ENCODE assay signal across 19 cellular contexts in genomic region chr3:141306922-141307321, GRCh38.
DNase-seq lines count a peak whose midpoint lies in the region; ATAC-seq and TF ChIP-seq lines count a peak whose summit lies in the region.
"Had no signal": no experiment of that assay in that cellular context is flagged by ENCODE, and none has a peak within 500 bp of the region (broad histone marks: within the 10 kb centered on the region; RNA-seq: fewer than 3 reads in every experiment).

No MANE protein-coding gene starts in this region.

- CTCF ChIA-PET in activated CD8-positive, alpha-beta memory T cell treated with anti-CD3 and anti-CD28 coated beads, Interleukin-2, amount 10 ng/mL, durations not matched to agents 7 days and 5 days (lab: Charles Lee) = interaction anchor here (0.7 to 17.8 kb wide), 9 partner anchors 42 to 149 kb away, joined by 3 to 334 read pairs (median 3); partner anchors contain the start of gene PXYLP1

- no peaks in the 10 kb centered on the region for H3K27me3 Mint-ChIP-seq in activated CD8-positive, alpha-beta memory T cell treated with anti-CD3 and anti-CD28 coated beads, Interleukin-2, amount 10 ng/mL, durations not matched to agents 7 days and 5 days
- H3K27me3 Mint-ChIP-seq in activated T-helper 2 cell treated with anti-CD3 and anti-CD28 coated beads, Interferon-gamma antibody, Interleukin-2, Interleukin-4, amounts not matched to agents 10 μg/mL and 5 μg/mL and 100 μg/mL, durations not matched to agents 14 hours and 24 hours and 36 hours (ENCODE audit: low read depth) = no peaks in the 10 kb centered on the region

- H3K9me2 ChIP-seq in Loucy (replicated peaks; ENCODE audit: low read depth, low read length) = no peaks in the 10 kb centered on the region

- H3K4me2 ChIP-seq in Loucy (ENCODE audit: low read depth, low read length, poor library complexity, severe bottlenecking) = peak overlapping the region; percentile 44
- no peak overlapping the region for H3K4me2 ChIP-seq in osteoblast (ENCODE audit: insufficient read depth, low read length)
- H3K4me2 ChIP-seq: KMS-11 had no signal

- H3K4me1 Mint-ChIP-seq in activated CD8-positive, alpha-beta memory T cell treated with anti-CD3 and anti-CD28 coated beads, Interleukin-2, amount 10 ng/mL, durations not matched to agents 7 days and 5 days = peaks cover 39% of the 10 kb centered on the region
- H3K4me1 Mint-ChIP-seq in activated T-helper 2 cell treated with anti-CD3 and anti-CD28 coated beads, Interferon-gamma antibody, Interleukin-2, Interleukin-4, amounts not matched to agents 10 μg/mL and 5 μg/mL and 100 μg/mL, durations not matched to agents 14 hours and 24 hours and 36 hours (ENCODE audit: low read depth) = peaks cover 42% of the 10 kb centered on the region

- ATAC-seq in activated CD8-positive, alpha-beta memory T cell treated with anti-CD3 and anti-CD28 coated beads, Interleukin-2, amount 10 ng/mL, durations not matched to agents 7 days and 5 days = no peak
- no peak for ATAC-seq in HG03378 (IDR thresholded peaks at IDR 0.05; ENCODE audit: unreplicated experiment)

- H3K27ac Mint-ChIP-seq in activated CD8-positive, alpha-beta memory T cell treated with anti-CD3 and anti-CD28 coated beads, Interleukin-2, amount 10 ng/mL, durations not matched to agents 7 days and 5 days = peak overlapping the region; percentile 41
- H3K27ac Mint-ChIP-seq in activated T-helper 2 cell treated with anti-CD3 and anti-CD28 coated beads, Interferon-gamma antibody, Interleukin-2, Interleukin-4, amounts not matched to agents 10 μg/mL and 5 μg/mL and 100 μg/mL, durations not matched to agents 14 hours and 24 hours and 36 hours = peak overlapping the region; percentile 69
- H3K27ac Mint-ChIP-seq: endodermal cell, HFFc6, progenitor cell of endocrine pancreas had no signal

- peaks cover 31% of the 10 kb centered on the region for H3K4me1 ChIP-seq in Loucy (ENCODE audit: insufficient read depth, low read length, poor library complexity, severe bottlenecking)
- H3K4me1 ChIP-seq in osteoblast (ENCODE audit: insufficient read depth, low read length) = peaks cover 20% of the 10 kb centered on the region
- H3K4me1 ChIP-seq: Caco-2 had no signal

- peaks cover 8% of the 10 kb centered on the region for H3K79me2 ChIP-seq in Loucy (ENCODE audit: insufficient read depth, low read length)
- peaks cover 5% of the 10 kb centered on the region for H3K79me2 ChIP-seq in osteoblast (ENCODE audit: insufficient read depth, low read length)

- H2AFZ ChIP-seq in Loucy (ENCODE audit: low read length) = peak overlapping the region; percentile 56; the same call in 1 of the 2 replicates
- H2AFZ ChIP-seq in osteoblast (ENCODE audit: low read length) = no peak overlapping the region

- no peak for DNase-seq in activated CD8-positive, alpha-beta memory T cell treated with anti-CD3 and anti-CD28 coated beads, Interleukin-2, amount 10 ng/mL, durations not matched to agents 7 days and 5 days
- no peak for DNase-seq in activated CD8-positive, alpha-beta memory T cell treated with anti-CD3 and anti-CD28 coated beads, Interleukin-2, amount 50 U/mL, for 4 hours
- no peak for DNase-seq in activated T-helper 2 cell treated with anti-CD3 and anti-CD28 coated beads, Interferon-gamma antibody, Interleukin-2, Interleukin-4, amounts not matched to agents 10 μg/mL and 5 μg/mL and 100 μg/mL, durations not matched to agents 14 hours and 24 hours and 36 hours (ENCODE audit: low spot score)
- peak; percentile 46 for DNase-seq in osteoblast (ENCODE audit: insufficient read length, low spot score, missing footprints)
- no peak for DNase-seq in NCI-H187 (lab: John Stamatoyannopoulos, UW)
- DNase-seq in NAMALWA (ENCODE audit: low spot score) = no peak
- DNase-seq: ACHN, activated gamma-delta T cell treated with Interleukin-2 at 50 U/mL for 16 hours, Caco-2, endodermal cell, HFFc6, NCI-H446 treated with DMSO at 0.1 percent for 48 hours, tibial artery had no signal

- intact Hi-C loops in activated T-helper 2 cell treated with anti-CD3 and anti-CD28 coated beads, Interferon-gamma antibody, Interleukin-2, Interleukin-4, amounts not matched to agents 10 μg/mL and 5 μg/mL and 100 μg/mL, durations not matched to agents 14 hours and 24 hours and 36 hours (cut with micrococcal nuclease) = no loop called here

- no peaks in the 10 kb centered on the region for H3F3A ChIP-seq in Loucy (ENCODE audit: low read depth)

- TF ChIP-seq CTCF in Loucy (conservative IDR thresholded peaks at IDR 0.05; ENCODE audit: low read length) (no peak), osteoblast (IDR thresholded peaks at IDR 0.05; ENCODE audit: extremely low read depth, low read depth, low read length) (no peak)

- no peaks in the 10 kb centered on the region for H3K27me3 ChIP-seq in Loucy (ENCODE audit: insufficient read depth, low read length, poor library complexity, severe bottlenecking)
- H3K27me3 ChIP-seq in osteoblast (ENCODE audit: insufficient read depth, low read length) = no peaks in the 10 kb centered on the region
- H3K27me3 ChIP-seq: cardiac muscle cell, tibial artery had no signal

- H3K4me3 ChIP-seq in Loucy (ENCODE audit: low read length, poor library complexity, severe bottlenecking) (no peak overlapping the region), osteoblast (ENCODE audit: insufficient read depth, low read length) (no peak overlapping the region)
- H3K4me3 ChIP-seq: cardiac muscle cell, SK-N-MC, tibial artery had no signal

- H4K20me1 ChIP-seq in Loucy (ENCODE audit: insufficient read depth, low read length, poor library complexity, severe bottlenecking) (no peaks in the 10 kb centered on the region), osteoblast (ENCODE audit: insufficient read depth, low read length) (no peaks in the 10 kb centered on the region)

- H3K36me3 ChIP-seq in Loucy (ENCODE audit: insufficient read depth, low read length) (no peaks in the 10 kb centered on the region), osteoblast (ENCODE audit: insufficient read depth, low read length) (no peaks in the 10 kb centered on the region)
- H3K36me3 ChIP-seq: cardiac muscle cell, tibial artery had no signal

- H3K9me3 ChIP-seq in Loucy (ENCODE audit: insufficient read depth, low read depth, low read length) (no peaks in the 10 kb centered on the region), osteoblast (ENCODE audit: low read depth, low read length) (no peaks in the 10 kb centered on the region)
- H3K9me3 ChIP-seq: Caco-2, tibial artery had no signal

- no peaks in the 10 kb centered on the region for H3K9me3 Mint-ChIP-seq in activated CD8-positive, alpha-beta memory T cell treated with anti-CD3 and anti-CD28 coated beads, Interleukin-2, amount 10 ng/mL, durations not matched to agents 7 days and 5 days (ENCODE audit: low read depth)
- no peaks in the 10 kb centered on the region for H3K9me3 Mint-ChIP-seq in activated T-helper 2 cell treated with anti-CD3 and anti-CD28 coated beads, Interferon-gamma antibody, Interleukin-2, Interleukin-4, amounts not matched to agents 10 μg/mL and 5 μg/mL and 100 μg/mL, durations not matched to agents 14 hours and 24 hours and 36 hours
- H3K9me3 Mint-ChIP-seq: HFFc6 had no signal

- H3K27ac ChIP-seq in osteoblast (ENCODE audit: low read depth, low read length) = no peak overlapping the region
- H3K27ac ChIP-seq: cardiac muscle cell, KMS-11, SK-N-MC, tibial artery had no signal

- peak overlapping the region; percentile 41 for H3K9ac ChIP-seq in Loucy (ENCODE audit: low read depth, low read length, poor library complexity, severe bottlenecking)
- H3K9ac ChIP-seq: KMS-11 had no signal

- H3K36me3 Mint-ChIP-seq in activated CD8-positive, alpha-beta memory T cell treated with anti-CD3 and anti-CD28 coated beads, Interleukin-2, amount 10 ng/mL, durations not matched to agents 7 days and 5 days = no peaks in the 10 kb centered on the region
- H3K36me3 Mint-ChIP-seq in activated T-helper 2 cell treated with anti-CD3 and anti-CD28 coated beads, Interferon-gamma antibody, Interleukin-2, Interleukin-4, amounts not matched to agents 10 μg/mL and 5 μg/mL and 100 μg/mL, durations not matched to agents 14 hours and 24 hours and 36 hours (ENCODE audit: low read depth) = peaks cover 6% of the 10 kb centered on the region

- peak overlapping the region; percentile 18 for H3K4me3 Mint-ChIP-seq in activated CD8-positive, alpha-beta memory T cell treated with anti-CD3 and anti-CD28 coated beads, Interleukin-2, amount 10 ng/mL, durations not matched to agents 7 days and 5 days
- peak overlapping the region; percentile 40 for H3K4me3 Mint-ChIP-seq in activated T-helper 2 cell treated with anti-CD3 and anti-CD28 coated beads, Interferon-gamma antibody, Interleukin-2, Interleukin-4, amounts not matched to agents 10 μg/mL and 5 μg/mL and 100 μg/mL, durations not matched to agents 14 hours and 24 hours and 36 hours (ENCODE audit: low read depth)
- H3K4me3 Mint-ChIP-seq: endodermal cell, HFFc6 had no signal
